ENCODE assay signal across 27 cellular contexts in genomic region chr10:128377988-128378387, GRCh38.
"Had no signal": no experiment of that assay in that cellular context is flagged by ENCODE, and none has a peak within 500 bp of the region (broad histone marks: within the 10 kb centered on the region; RNA-seq: fewer than 3 reads in every experiment).

No MANE protein-coding gene starts in this region.

- H3K4me3 ChIP-seq: colonic mucosa, gastroesophageal sphincter, heart left ventricle, left lung, mucosa of descending colon, pancreas, suprapubic skin, transverse colon, upper lobe of right lung, uterus had no signal

- DNase-seq: colonic mucosa; effector CD8-positive, alpha-beta T cell; endodermal cell; foreskin fibroblast; heart left ventricle; hypothalamus; immature natural killer cell; islet precursor cell; kidney glomerular epithelial cell; left lung; mesenchymal stem cell; mucosa of descending colon; naive B cell; pancreas; small intestine; stimulated activated CD4-positive, alpha-beta T cell treated with anti-CD3 and anti-CD28 coated beads, Interleukin-15, amount 100 ng/mL, for 24 hours; stimulated activated CD4-positive, alpha-beta T cell treated with anti-CD3 and anti-CD28 coated beads, Interleukin-2, amount 100 ng/mL, for 48 hours; stimulated activated naive B cell treated with anti-CD40 and anti-IgM and Interleukin-4, amounts not matched to agents 10 μg/mL and 1 μg/mL and 100 μg/mL, for 72 hours; transverse colon; upper lobe of right lung; uterus had no signal

- FAIRE-seq: pancreas, small intestine had no signal

- H3K4me1 ChIP-seq: colonic mucosa, gastroesophageal sphincter, heart left ventricle, left lung, pancreas, suprapubic skin, transverse colon, upper lobe of right lung, uterus had no signal

- H3K27me3 ChIP-seq: colonic mucosa, neutrophil, transverse colon, uterus had no signal

- H3K36me3 ChIP-seq: colonic mucosa, gastroesophageal sphincter, heart left ventricle, left lung, neutrophil, pancreas, suprapubic skin, transverse colon, upper lobe of right lung, uterus had no signal

- H3K9me3 ChIP-seq: colonic mucosa, gastroesophageal sphincter, heart left ventricle, left lung, mucosa of descending colon, neutrophil, pancreas, suprapubic skin, transverse colon, upper lobe of right lung, uterus had no signal

- ATAC-seq: esophagus mucosa; gastroesophageal sphincter; left lung; mucosa of descending colon; natural killer cell treated with Interleukin-12 subunit alpha and Interleukin-12 subunit beta and Interleukin-15 and Interleukin-18, amount 100 ng/mL, for 72 hours; pancreas; stimulated activated naive B cell treated with anti-CD40 and anti-IgM and Interleukin-4, amounts not matched to agents 10 μg/mL and 1 μg/mL and 100 μg/mL, for 72 hours; upper lobe of right lung had no signal

- H3K27ac ChIP-seq: colonic mucosa, epithelial cell of prostate, gastroesophageal sphincter, heart left ventricle, left lung, neutrophil, pancreas, suprapubic skin, transverse colon, upper lobe of right lung, uterus had no signal
